Comparison of ENCODE assay signal across 19 cellular contexts in genomic region chr5:181060231-181060590, GRCh38. TPM values are rescaled to one million over a fixed set of nuclear protein-coding genes. Genes with fewer than 3 reads are reported as not detected.
A peak's percentile ranks its signal among the peaks of the same experiment; 100 is the strongest.
DNase-seq lines count a peak whose midpoint lies in the region; ATAC-seq and TF ChIP-seq lines count a peak whose summit lies in the region.
"Had no signal": no experiment of that assay in that cellular context is flagged by ENCODE, and none has a peak within 500 bp of the region (broad histone marks: within the 10 kb centered on the region; RNA-seq: fewer than 3 reads in every experiment).

No MANE protein-coding gene starts in this region.

- no peak overlapping the region for H3K27ac ChIP-seq in OCI-LY7 (ENCODE audit: low read depth, low read length, poor library complexity, severe bottlenecking)
- H3K27ac ChIP-seq in esophagus muscularis mucosa (replicated peaks in 1 of 4) = no peak overlapping the region
- H3K27ac ChIP-seq: 22Rv1, BLaER1, C4-2B had no signal

- H3K4me1 ChIP-seq in OCI-LY7 (ENCODE audit: insufficient read depth, low read length, poor library complexity, severe bottlenecking) (peaks cover 34% of the 10 kb centered on the region), esophagus muscularis mucosa (peaks cover 0 to 9% (median 8%) of the 10 kb centered on the region in 4 donors)

- H3K9me3 Mint-ChIP-seq in activated naive CD4-positive, alpha-beta T cell treated with anti-CD3 and anti-CD28 coated beads, Interleukin-2, amount 10 ng/mL, durations not matched to agents 7 days and 5 days = no peaks in the 10 kb centered on the region
- H3K9me3 Mint-ChIP-seq: CD8-positive, alpha-beta T cell had no signal

- no peak overlapping the region for H3K4me2 ChIP-seq in OCI-LY7 (ENCODE audit: low read length)
- H3K4me2 ChIP-seq: BLaER1 had no signal

- no peak for TF ChIP-seq EP300 in esophagus muscularis mucosa (IDR thresholded peaks at IDR 0.05)

- H3K36me3 ChIP-seq in OCI-LY7 (ENCODE audit: insufficient read depth, low read length) = peaks cover 63% of the 10 kb centered on the region
- peaks cover 0 to 15% (median 0%) of the 10 kb centered on the region in 4 donors for H3K36me3 ChIP-seq in esophagus muscularis mucosa

- H3K9me3 ChIP-seq in OCI-LY7 (ENCODE audit: low read length) (no peaks in the 10 kb centered on the region), esophagus muscularis mucosa (no peaks in the 10 kb centered on the region)
- H3K9me3 ChIP-seq: BLaER1 had no signal

- H3K36me3 Mint-ChIP-seq in activated naive CD4-positive, alpha-beta T cell treated with anti-CD3 and anti-CD28 coated beads, Interleukin-2, amount 10 ng/mL, durations not matched to agents 7 days and 5 days = no peaks in the 10 kb centered on the region
- H3K36me3 Mint-ChIP-seq: CD4-positive, CD25-positive, alpha-beta regulatory T cell; CD8-positive, alpha-beta T cell had no signal

- POLR2A ChIA-PET in OCI-LY7 (lab: Charles Lee) = interaction anchor here (0.7 kb wide), 1 partner anchor 22 kb away, joined by 3 read pairs; no protein-coding TSS in a partner anchor

- TF ChIP-seq POLR2A in esophagus muscularis mucosa (IDR thresholded peaks at IDR 0.05; ENCODE audit: low read depth) = no peak

- CTCF ChIA-PET in OCI-LY7 (lab: Charles Lee; ENCODE audit: unreplicated experiment) = no interaction called here
- CTCF ChIA-PET in activated naive CD4-positive, alpha-beta T cell treated with anti-CD3 and anti-CD28 coated beads, Interleukin-2, amount 10 ng/mL, durations not matched to agents 7 days and 5 days (lab: Charles Lee) = no interaction called here

- peaks cover 8% of the 10 kb centered on the region; the same call in 1 of the 2 replicates for H4K20me1 ChIP-seq in OCI-LY7 (ENCODE audit: insufficient read depth, low read length)
- H4K20me1 ChIP-seq: BLaER1 had no signal

- no peak overlapping the region for H3K27ac Mint-ChIP-seq in activated naive CD4-positive, alpha-beta T cell treated with anti-CD3 and anti-CD28 coated beads, Interleukin-2, amount 10 ng/mL, durations not matched to agents 7 days and 5 days
- H3K27ac Mint-ChIP-seq: B cell; CD4-positive, CD25-positive, alpha-beta regulatory T cell; CD8-positive, alpha-beta T cell had no signal

- H3K4me3 ChIP-seq in OCI-LY7 (ENCODE audit: low read depth, low read length, poor library complexity, severe bottlenecking) = no peak overlapping the region
- no peak overlapping the region for H3K4me3 ChIP-seq in esophagus muscularis mucosa
- H3K4me3 ChIP-seq: BLaER1 had no signal

- TSS peak; percentile 56 for BruUV-seq in OCI-LY7 (replicated peaks; lab: Mats Ljungman, UMichigan)

- no peak overlapping the region for H2AFZ ChIP-seq in OCI-LY7 (ENCODE audit: low read length)

- H3K9me2 ChIP-seq in OCI-LY7 (ENCODE audit: insufficient read depth, low read length) = no peaks in the 10 kb centered on the region

- intact Hi-C loops in OCI-LY7 (cut with micrococcal nuclease; ENCODE audit: unreplicated experiment) (no loop called here), esophagus muscularis mucosa (cut with DNase I) (no loop called here)

- no peak overlapping the region for H3K4me3 Mint-ChIP-seq in activated naive CD4-positive, alpha-beta T cell treated with anti-CD3 and anti-CD28 coated beads, Interleukin-2, amount 10 ng/mL, durations not matched to agents 7 days and 5 days
- H3K4me3 Mint-ChIP-seq: CD4-positive, CD25-positive, alpha-beta regulatory T cell; CD8-positive, alpha-beta T cell had no signal

- H3K27me3 ChIP-seq in esophagus muscularis mucosa = peaks cover 0 to 94% (median 24%) of the 10 kb centered on the region in 4 donors
- H3K27me3 ChIP-seq: BLaER1 had no signal

- peaks cover 71% of the 10 kb centered on the region for H3K27me3 Mint-ChIP-seq in activated naive CD4-positive, alpha-beta T cell treated with anti-CD3 and anti-CD28 coated beads, Interleukin-2, amount 10 ng/mL, durations not matched to agents 7 days and 5 days

- TF ChIP-seq CTCF in GM10266 (IDR thresholded peaks at IDR 0.05; ENCODE audit: control insufficient read depth, insufficient read depth, low read depth, missing control alignments) (no peak), OCI-LY7 (conservative IDR thresholded peaks at IDR 0.05; ENCODE audit: low read length) (no peak), esophagus muscularis mucosa (IDR thresholded peaks at IDR 0.05) (no peak)

- H3K4me1 Mint-ChIP-seq in activated naive CD4-positive, alpha-beta T cell treated with anti-CD3 and anti-CD28 coated beads, Interleukin-2, amount 10 ng/mL, durations not matched to agents 7 days and 5 days = no peaks in the 10 kb centered on the region

- DNase-seq in GM10266 (ENCODE audit: extremely low spot score) (peak; percentile 29), OCI-LY7 (ENCODE audit: low spot score) (no peak), esophagus muscularis mucosa (ENCODE audit: extremely low spot score) (peak; percentile 45), ureter (ENCODE audit: low spot score) (peak; percentile 27), COR-L47 (lab: John Stamatoyannopoulos, UW) (no peak)
- no peak for DNase-seq in activated naive CD4-positive, alpha-beta T cell treated with anti-CD3 and anti-CD28 coated beads, Interleukin-2, amount 10 ng/mL, durations not matched to agents 7 days and 5 days
- DNase-seq: CD4-positive, CD25-positive, alpha-beta regulatory T cell; CD8-positive, alpha-beta T cell; DMS 273 treated with DMSO at 0.1 percent for 48 hours; DMS79; EL; GDM1; GOT3; HCEC 1CT had no signal

- peaks cover 28% of the 10 kb centered on the region for H3K79me2 ChIP-seq in OCI-LY7 (ENCODE audit: insufficient read depth, low read depth, low read length)

- WGBS in esophagus muscularis mucosa = 74% methylated on average over 8 of the region's 8 CpGs

- ATAC-seq in GM21381 (IDR thresholded peaks at IDR 0.05; ENCODE audit: unreplicated experiment) = no peak
- ATAC-seq: CD8-positive, alpha-beta T cell had no signal

RNA-seq across cellular contexts. Expression of gene BTNL9, which starts 20.1 kb away (rescaled TPM):
- 162 and 188 TPM in 2 replicates for total RNA-seq in OCI-LY7 (2014; rRNA removed; shearing (Covaris generic))
- total RNA-seq in OCI-LY7 (2022) (219 and 232 TPM in 2 replicates), esophagus muscularis mucosa (10 to 100 TPM in 2 of 4 donors, 1 to 10 TPM in 2; 9.1 to 30.6 (median 15.0) TPM), ureter (26.0 TPM)
- total RNA-seq: CD4-positive, CD25-positive, alpha-beta regulatory T cell; CD8-positive, alpha-beta T cell had no signal

Comparison
In these comparisons a context has a peak if more than half of its experiments do, and no peak if none do; other contexts are left out.
1. DNase-seq: peak in GM10266 (single experiment), esophagus muscularis mucosa (single experiment) and ureter (single experiment); none in OCI-LY7 (single experiment), activated naive CD4-positive, alpha-beta T cell treated with anti-CD3 and anti-CD28 coated beads, Interleukin-2, amount 10 ng/mL, durations not matched to agents 7 days and 5 days (single experiment) and COR-L47 (single experiment).